8 cellular contexts compared by ENCODE assay signal in genomic region chr17:56834380-56835258, GRCh38. TPM values are rescaled to one million over a fixed set of nuclear protein-coding genes. Genes with fewer than 3 reads are reported as not detected.
DNase-seq lines count a peak whose midpoint lies in the region; ATAC-seq and TF ChIP-seq lines count a peak whose summit lies in the region.

No MANE protein-coding gene starts in this region.

- peak overlapping the region; percentile 81 for H3K4me3 Mint-ChIP-seq in GM23338

- in situ Hi-C loops in G401 (cut with HindIII; ENCODE audit: low sequenced_read_pairs) (no loop called here), T47D (cut with HindIII; ENCODE audit: low pct_unique_long_range_greater_than_20kb, low sequenced_read_pairs) (no loop called here)

- ATAC-seq in GM23338, result peak; percentile 49

- H3K9me3 Mint-ChIP-seq in GM23338, result no peaks in the 10 kb centered on the region

- no peak overlapping the region for H3K27ac Mint-ChIP-seq in GM23338

- DNase-seq in G401 (ENCODE audit: low spot score) (peak; percentile 59), GM23338 (ENCODE audit: low spot score) (peak; percentile 65), MM.1S (peak; percentile 85), T47D (ENCODE audit: low read depth in 1 of 2, low spot score in 1 of 2) (peak; percentile 35 to 80), kidney epithelial cell (ENCODE audit: low read depth) (no peak), 8988T (no peak)
- peak; percentile 45 to 53 for DNase-seq in stimulated activated CD4-positive, alpha-beta T cell treated with anti-CD3 and anti-CD28 coated beads, Interleukin-1b, Interleukin-23, amount 100 ng/mL, for 4 hours (ENCODE audit: low read depth in 2 of 2)

- peak overlapping the region; percentile 89 for H3K9ac ChIP-seq in MM.1S (ENCODE audit: low read length)

- no peaks in the 10 kb centered on the region for H3K9me2 ChIP-seq in GM23338 (ENCODE audit: insufficient read depth)
- H3K9me2 ChIP-seq in MM.1S (replicated peaks; ENCODE audit: insufficient read depth, low read length), result no peaks in the 10 kb centered on the region

- no peaks in the 10 kb centered on the region for H3K9me3 ChIP-seq in MM.1S (replicated peaks; ENCODE audit: insufficient read depth, low read length)

- peak overlapping the region; percentile 84 for H3K4me3 ChIP-seq in GM23338
- H3K4me3 ChIP-seq in MM.1S (ENCODE audit: low read length), result peak overlapping the region; percentile 89
- peak overlapping the region; percentile 85 for H3K4me3 ChIP-seq in kidney epithelial cell (ENCODE audit: low read depth, low read length)

- H3K4me2 ChIP-seq in GM23338 (peak overlapping the region; percentile 91), MM.1S (ENCODE audit: low read depth, low read length) (peak overlapping the region; percentile 90)

- H3K4me1 ChIP-seq in GM23338 (ENCODE audit: insufficient read depth) (peaks cover 40% of the 10 kb centered on the region), MM.1S (ENCODE audit: low read length) (peaks cover 11% of the 10 kb centered on the region)

- H3K27me3 Mint-ChIP-seq in GM23338 (ENCODE audit: insufficient read depth, low read depth, poor library complexity), result peaks cover 24% of the 10 kb centered on the region

- H3K36me3 ChIP-seq in GM23338 (ENCODE audit: insufficient read depth) (no peaks in the 10 kb centered on the region), MM.1S (replicated peaks; ENCODE audit: insufficient read depth, low read length) (peaks cover 7% of the 10 kb centered on the region; the same call in 1 of the 2 replicates), kidney epithelial cell (ENCODE audit: control insufficient read depth, insufficient read depth, low read length) (no peaks in the 10 kb centered on the region)

- peaks cover 43% of the 10 kb centered on the region for H3K4me1 Mint-ChIP-seq in GM23338

- H2AFZ ChIP-seq in GM23338 (peak overlapping the region; percentile 87), MM.1S (ENCODE audit: low read length) (peak overlapping the region; percentile 81)

- H3F3A ChIP-seq in GM23338 (replicated peaks; ENCODE audit: low read depth) (peaks cover 8% of the 10 kb centered on the region; the same call in 1 of the 2 replicates), MM.1S (ENCODE audit: insufficient read depth, low read length) (peaks cover 21% of the 10 kb centered on the region; the same call in 1 of the 2 replicates)

- H3K27me3 ChIP-seq in GM23338 (ENCODE audit: insufficient read depth) (peaks cover 31% of the 10 kb centered on the region), MM.1S (replicated peaks; ENCODE audit: insufficient read depth, low read length) (no peaks in the 10 kb centered on the region), kidney epithelial cell (ENCODE audit: control insufficient read depth, insufficient read depth, low read length) (no peaks in the 10 kb centered on the region)

- TF ChIP-seq CTCF in GM23338 (conservative IDR thresholded peaks at IDR 0.05; ENCODE audit: low read depth in 2 of 2) (no peak), MM.1S (IDR thresholded peaks at IDR 0.05; ENCODE audit: low read length) (peak; percentile 27), VCaP (conservative IDR thresholded peaks at IDR 0.05) (peak; percentile 42), kidney epithelial cell (IDR thresholded peaks at IDR 0.05; ENCODE audit: insufficient read depth, low read length, poor library complexity, severe bottlenecking) (peak; percentile 14)

- H3K27ac ChIP-seq in GM23338 (ENCODE audit: low read depth) (no peak overlapping the region), MM.1S (ENCODE audit: low read length) (peak overlapping the region; percentile 81), VCaP (peak overlapping the region; percentile 96)

- H3K36me3 Mint-ChIP-seq in GM23338 (ENCODE audit: low read depth), result peaks cover 24% of the 10 kb centered on the region

- peaks cover 4% of the 10 kb centered on the region; the same call in 1 of the 2 replicates for H4K20me1 ChIP-seq in GM23338 (replicated peaks; ENCODE audit: insufficient read depth)
- peaks cover 4% of the 10 kb centered on the region; the same call in 1 of the 2 replicates for H4K20me1 ChIP-seq in MM.1S (ENCODE audit: insufficient read depth, low read length)

- peaks cover 12% of the 10 kb centered on the region for H3K79me2 ChIP-seq in GM23338 (replicated peaks; ENCODE audit: insufficient read depth)
- peaks cover 88% of the 10 kb centered on the region for H3K79me2 ChIP-seq in MM.1S (ENCODE audit: low read length)

TF ChIP-seq in GM23338, 12 proteins besides CTCF, POLR2A, EP300 and RAD21 (continues in another document):
- TF ChIP-seq ZNF462 (CRISPR knock-in tag; IDR thresholded peaks at IDR 0.05), result no peak
- TF ChIP-seq EZH2phosphoT487 (IDR thresholded peaks at IDR 0.05; ENCODE audit: unreplicated experiment), result no peak
- TF ChIP-seq ZNF331 (CRISPR knock-in tag; IDR thresholded peaks at IDR 0.05; ENCODE audit: low read depth), result no peak
- TF ChIP-seq JUNB (IDR thresholded peaks at IDR 0.05; ENCODE audit: unreplicated experiment), result no peak
- no peak for TF ChIP-seq POLR2AphosphoS5 (IDR thresholded peaks at IDR 0.05; ENCODE audit: low read depth)
- no peak for TF ChIP-seq STAT1 (IDR thresholded peaks at IDR 0.05; ENCODE audit: unreplicated experiment)

RNA-seq across cellular contexts. Expression of gene DGKE, which starts 0.7 kb away (rescaled TPM):
- 9.5 and 12.8 TPM in 2 replicates for total RNA-seq in G401 (2014; rRNA removed; shearing (Covaris generic))
- 5.9 and 10.1 TPM in 2 replicates for total RNA-seq in GM23338 (2014; rRNA removed; shearing (Covaris generic))
- polyA plus RNA-seq in GM23338 (2016; fragmentation: Nextera tagmentation; extraction: Ambion mirVana), result 3.9 and 4.1 TPM in 2 replicates
- total RNA-seq in kidney epithelial cell, result 7.0 and 8.1 TPM in 2 replicates

RNA-seq across cellular contexts. Expression of gene C17orf67, which starts 0.9 kb away (rescaled TPM):
- total RNA-seq in G401 (2014; rRNA removed; shearing (Covaris generic)), result 0.51 and 1.7 TPM in 2 replicates
- 0.85 and 1.0 TPM in 2 replicates for total RNA-seq in GM23338 (2014; rRNA removed; shearing (Covaris generic))
- polyA plus RNA-seq in GM23338 (2016; fragmentation: Nextera tagmentation; extraction: Ambion mirVana), result 2.7 and 3.7 TPM in 2 replicates
- 0.34 and 0.50 TPM in 2 replicates for total RNA-seq in kidney epithelial cell

Comparison
In these comparisons a context has a peak if more than half of its experiments do, and no peak if none do; other contexts are left out.
1. DNase-seq: peak in G401 (single experiment), GM23338 (single experiment), MM.1S (single experiment), T47D (2 of 2) and stimulated activated CD4-positive, alpha-beta T cell treated with anti-CD3 and anti-CD28 coated beads, Interleukin-1b, Interleukin-23, amount 100 ng/mL, for 4 hours (2 of 2); none in kidney epithelial cell (single experiment) and 8988T (single experiment).
2. CTCF ChIP-seq: peak in MM.1S (single experiment), VCaP (single experiment) and kidney epithelial cell (single experiment); none in GM23338 (0 of 2).
3. Peak in every context shown above with its lines, with median percentiles within 50 percentile points of each other: H3K4me3 ChIP-seq.